Comparison of ENCODE assay signal across 6 cellular contexts in genomic region chr19:3479177-3479818, GRCh38. TPM values are rescaled to one million over a fixed set of nuclear protein-coding genes. Genes with fewer than 3 reads are reported as not detected.
DNase-seq lines count a peak whose midpoint lies in the region; ATAC-seq and TF ChIP-seq lines count a peak whose summit lies in the region.

No MANE protein-coding gene starts in this region.

- no peaks in the 10 kb centered on the region for H3K9me3 Mint-ChIP-seq in osteocyte (ENCODE audit: unreplicated experiment)

- TF ChIP-seq CTCF in GM10266 (IDR thresholded peaks at IDR 0.05; ENCODE audit: control insufficient read depth, insufficient read depth, low read depth, missing control alignments), result no peak
- no peak for TF ChIP-seq CTCF in osteocyte (IDR thresholded peaks at IDR 0.05)

- H3K27ac Mint-ChIP-seq in osteocyte (ENCODE audit: unreplicated experiment), result no peak overlapping the region

- no peaks in the 10 kb centered on the region for H3K36me3 Mint-ChIP-seq in osteocyte (ENCODE audit: unreplicated experiment)

- H3K9me3 ChIP-seq in iPS-18a (ENCODE audit: control insufficient read depth, low read depth, low read length), result no peaks in the 10 kb centered on the region

- H3K9ac ChIP-seq in iPS-18a (ENCODE audit: low read length), result no peak overlapping the region

- DNase-seq in GM10266 (ENCODE audit: extremely low spot score) (peak; percentile 81), SK-N-DZ (ENCODE audit: low spot score) (peak; percentile 52), osteocyte (ENCODE audit: extremely low spot score, unreplicated experiment) (no peak), NCI-H2107 (lab: John Stamatoyannopoulos, UW) (no peak)

- H3K36me3 ChIP-seq in iPS-18a (ENCODE audit: control insufficient read depth, low read depth, low read length), result no peaks in the 10 kb centered on the region

- no peak overlapping the region for H3K27ac ChIP-seq in iPS-18a (ENCODE audit: low read length)

- no peaks in the 10 kb centered on the region for H3K4me1 Mint-ChIP-seq in osteocyte (ENCODE audit: unreplicated experiment)

- H3K4me3 ChIP-seq in iPS-18a (ENCODE audit: low read length), result peak overlapping the region; percentile 32

- no peak for ATAC-seq in HG02678 (IDR thresholded peaks at IDR 0.05; ENCODE audit: unreplicated experiment)

- peaks cover 9% of the 10 kb centered on the region for H3K27me3 Mint-ChIP-seq in osteocyte (ENCODE audit: unreplicated experiment)

- H3K4me3 Mint-ChIP-seq in osteocyte (ENCODE audit: unreplicated experiment), result no peak overlapping the region

- no peaks in the 10 kb centered on the region for H3K27me3 ChIP-seq in iPS-18a (ENCODE audit: control insufficient read depth, insufficient read depth, low read length)

- H3K4me1 ChIP-seq in iPS-18a (ENCODE audit: control insufficient read depth, low read depth, low read length), result no peaks in the 10 kb centered on the region

RNA-seq across cellular contexts. Expression of gene SMIM24, which starts 1.0 kb away (rescaled TPM):
- polyA plus RNA-seq in SK-N-DZ (2014; cell fraction: cytosol; rRNA removed), result 1.3 TPM in 1 of 2 replicates, not detected in the other
- 1.9 TPM in 1 of 2 replicates, not detected in the other for polyA plus RNA-seq in SK-N-DZ (2014; cell fraction: nucleus; rRNA removed)
- not detected in 2 replicates for total RNA-seq in osteocyte

RNA-seq across cellular contexts. Expression of gene SMIM44, which starts 3.9 kb away (rescaled TPM):
- polyA plus RNA-seq in SK-N-DZ (2014; cell fraction: cytosol; rRNA removed), result not detected in 2 replicates
- polyA plus RNA-seq in SK-N-DZ (2014; cell fraction: nucleus; rRNA removed), result not detected in 2 replicates
- total RNA-seq in osteocyte, result not detected in 2 replicates

RNA-seq across cellular contexts. Expression of gene DOHH, which starts 21.2 kb away (rescaled TPM):
- 9.7 and 19.7 TPM in 2 replicates for polyA plus RNA-seq in SK-N-DZ (2014; cell fraction: cytosol; rRNA removed)
- polyA plus RNA-seq in SK-N-DZ (2014; cell fraction: nucleus; rRNA removed), result 12.6 and 14.5 TPM in 2 replicates
- 10.0 and 10.8 TPM in 2 replicates for total RNA-seq in osteocyte

RNA-seq across cellular contexts. Expression of gene FZR1, which starts 26.8 kb away (rescaled TPM):
- polyA plus RNA-seq in SK-N-DZ (2014; cell fraction: cytosol; rRNA removed), result 25.4 and 30.6 TPM in 2 replicates
- polyA plus RNA-seq in SK-N-DZ (2014; cell fraction: nucleus; rRNA removed), result 48.4 and 51.8 TPM in 2 replicates
- 45.3 and 49.5 TPM in 2 replicates for total RNA-seq in osteocyte

RNA-seq across cellular contexts. Expression of gene TEKTIP1, which starts 59.7 kb away (rescaled TPM):
- not detected in 2 replicates for polyA plus RNA-seq in SK-N-DZ (2014; cell fraction: cytosol; rRNA removed)
- polyA plus RNA-seq in SK-N-DZ (2014; cell fraction: nucleus; rRNA removed), result 0.64 and 2.7 TPM in 2 replicates
- 0.73 and 0.97 TPM in 2 replicates for total RNA-seq in osteocyte

Comparison
In these comparisons a context has a peak if more than half of its experiments do, and no peak if none do; other contexts are left out.
1. DNase-seq: peak in GM10266 (single experiment) and SK-N-DZ (single experiment); none in osteocyte (single experiment) and NCI-H2107 (single experiment).